Comparison of ENCODE assay signal across 9 cellular contexts in genomic region chrX:72169008-72169728, GRCh38. TPM values are rescaled to one million over a fixed set of nuclear protein-coding genes. Genes with fewer than 3 reads are reported as not detected.
A peak's percentile ranks its signal among the peaks of the same experiment; 100 is the strongest.
DNase-seq lines count a peak whose midpoint lies in the region; ATAC-seq lines count a peak whose summit lies in the region.
"Had no signal": no experiment of that assay in that cellular context is flagged by ENCODE, and none has a peak within 500 bp of the region (broad histone marks: within the 10 kb centered on the region; RNA-seq: fewer than 3 reads in every experiment).

No MANE protein-coding gene starts in this region.

- peaks cover 3% of the 10 kb centered on the region for H3K4me1 Mint-ChIP-seq in activated naive CD8-positive, alpha-beta T cell (ENCODE audit: low read depth)
- peaks cover 0 to 3% (median 0%) of the 10 kb centered on the region in 3 donors for H3K4me1 Mint-ChIP-seq in naive B cell

- ATAC-seq in naive B cell (ENCODE audit: low read depth in 2 of 2) = peak; percentile 37 to 53
- no peak for ATAC-seq in HG03469 (IDR thresholded peaks at IDR 0.05; ENCODE audit: unreplicated experiment)

- no peaks in the 10 kb centered on the region for H3K36me3 Mint-ChIP-seq in activated naive CD8-positive, alpha-beta T cell
- H3K36me3 Mint-ChIP-seq in naive B cell = no peaks in the 10 kb centered on the region

- no peaks in the 10 kb centered on the region for H3K9me3 Mint-ChIP-seq in activated naive CD8-positive, alpha-beta T cell (ENCODE audit: low read depth)
- H3K9me3 Mint-ChIP-seq in naive B cell = peaks cover 0 to 3% (median 0%) of the 10 kb centered on the region in 7 donors

- DNase-seq in Daoy (ENCODE audit: low read depth) (peak; percentile 3), T follicular helper cell (ENCODE audit: low read depth) (peak; percentile 14), naive B cell (peak; percentile 18), 8988T (no peak), AG20443 (ENCODE audit: low spot score) (no peak), NCI-H1105 (lab: John Stamatoyannopoulos, UW) (no peak)

- peak overlapping the region; percentile 66 for H3K4me3 Mint-ChIP-seq in activated naive CD8-positive, alpha-beta T cell
- H3K4me3 Mint-ChIP-seq in naive B cell = peak overlapping the region; percentile 23 to 87 (median 74)

- H3K27ac Mint-ChIP-seq in activated naive CD8-positive, alpha-beta T cell = peak overlapping the region; percentile 89
- H3K27ac Mint-ChIP-seq in naive B cell = peak overlapping the region in 4 of 6 donors; percentile 6 to 74 (median 54)

- no peaks in the 10 kb centered on the region for H3K27me3 Mint-ChIP-seq in activated naive CD8-positive, alpha-beta T cell
- H3K27me3 Mint-ChIP-seq in naive B cell = peaks cover 0 to 15% (median 0%) of the 10 kb centered on the region in 3 donors

RNA-seq across cellular contexts. Expression of gene PIN4, which starts 12.4 kb away (rescaled TPM):
- total RNA-seq in Daoy (2014; rRNA removed; shearing (Covaris generic)) = 21.4 and 29.3 TPM in 2 replicates
- polyA plus RNA-seq in naive B cell (ENCODE audit: low read depth in 6 of 6) = 10 to 100 TPM; 26.0 to 44.6 (median 35.6) TPM

RNA-seq across cellular contexts. Expression of gene RTL5, which starts 37.5 kb away (rescaled TPM):
- total RNA-seq in Daoy (2014; rRNA removed; shearing (Covaris generic)) = 0.18 and 0.86 TPM in 2 replicates
- under 1 TPM in 2 of 6 donors, not detected in 4; 0.12 to 0.17 TPM for polyA plus RNA-seq in naive B cell (ENCODE audit: low read depth in 6 of 6)
- total RNA-seq: OCI-LY7 had no signal

Comparison
In these comparisons a context has a peak if more than half of its experiments do, and no peak if none do; other contexts are left out.
1. DNase-seq: peak in Daoy (single experiment), T follicular helper cell (single experiment) and naive B cell (single experiment); none in 8988T (single experiment), AG20443 (single experiment) and NCI-H1105 (single experiment).